Comparison of ENCODE assay signal across 14 cellular contexts in genomic region chr4:122541996-122542395, GRCh38.
DNase-seq lines count a peak whose midpoint lies in the region; ATAC-seq and TF ChIP-seq lines count a peak whose summit lies in the region.
"Had no signal": no experiment of that assay in that cellular context is flagged by ENCODE, and none has a peak within 500 bp of the region (broad histone marks: within the 10 kb centered on the region; RNA-seq: fewer than 3 reads in every experiment).

No MANE protein-coding gene starts in this region.

- DNase-seq in esophagus squamous epithelium (lab: John Stamatoyannopoulos, UW) (no peak), retina (no peak), NCI-H526 treated with DMSO at 0.1 percent for 48 hours (lab: John Stamatoyannopoulos, UW) (no peak), body of pancreas (no peak)
- DNase-seq: cerebellar nuclear complex; midbrain; NCI-H2227 treated with DMSO at 0.1 percent for 48 hours; posterior cingulate gyrus; RPMI8226; stimulated activated CD4-positive, alpha-beta T cell treated with anti-CD3 and anti-CD28 coated beads, Interleukin-2, amount 100 ng/mL, for 48 hours had no signal

- peak overlapping the region; percentile 85 for H3K4me3 Mint-ChIP-seq in activated naive CD8-positive, alpha-beta T cell

- no peaks in the 10 kb centered on the region for H3K9me3 Mint-ChIP-seq in activated naive CD8-positive, alpha-beta T cell (ENCODE audit: low read depth)

- H3K4me3 ChIP-seq in esophagus squamous epithelium (no peak overlapping the region), body of pancreas (no peak overlapping the region)

- intact Hi-C loops in esophagus squamous epithelium (cut with DNase I) (no loop called here), body of pancreas (cut with DNase I) (no loop called here)

- H3K27ac Mint-ChIP-seq in activated naive CD8-positive, alpha-beta T cell: peak overlapping the region; percentile 94

- H3K9me3 ChIP-seq in esophagus squamous epithelium: no peaks in the 10 kb centered on the region
- H3K9me3 ChIP-seq in body of pancreas: no peaks in the 10 kb centered on the region

- TF ChIP-seq POLR2A in esophagus squamous epithelium (IDR thresholded peaks at IDR 0.05) (no peak), body of pancreas (IDR thresholded peaks at IDR 0.05) (no peak)

- H3K27ac ChIP-seq in esophagus squamous epithelium (no peak overlapping the region), body of pancreas (no peak overlapping the region)

- H3K27me3 Mint-ChIP-seq in activated naive CD8-positive, alpha-beta T cell: no peaks in the 10 kb centered on the region

- 82 to 92% methylated on average over 3 of the region's 3 CpGs for WGBS in esophagus squamous epithelium, 2 donors
- WGBS in body of pancreas, 2 donors: 54 to 67% methylated on average over 3 of the region's 3 CpGs

- TF ChIP-seq CTCF in esophagus squamous epithelium (IDR thresholded peaks at IDR 0.05) (no peak), body of pancreas (IDR thresholded peaks at IDR 0.05) (no peak)

- H3K4me1 Mint-ChIP-seq in activated naive CD8-positive, alpha-beta T cell (ENCODE audit: low read depth): peaks cover 64% of the 10 kb centered on the region

- H3K27me3 ChIP-seq in esophagus squamous epithelium (no peaks in the 10 kb centered on the region), body of pancreas (no peaks in the 10 kb centered on the region)

- H3K36me3 ChIP-seq in esophagus squamous epithelium (no peaks in the 10 kb centered on the region), body of pancreas (replicated peaks in 1 of 2; ENCODE audit: insufficient read depth in 1 of 2, low read depth in 2 of 2) (no peaks in the 10 kb centered on the region)

- peak; percentile 30 for ATAC-seq in GM18909 (IDR thresholded peaks at IDR 0.05; ENCODE audit: poor library complexity, unreplicated experiment)
- peak; percentile 10 for ATAC-seq in GM21447 (IDR thresholded peaks at IDR 0.05; ENCODE audit: unreplicated experiment)
- peak; percentile 29 for ATAC-seq in HG03135 (IDR thresholded peaks at IDR 0.05; ENCODE audit: unreplicated experiment)
- ATAC-seq in body of pancreas: no peak

- H3K4me1 ChIP-seq in esophagus squamous epithelium: no peaks in the 10 kb centered on the region
- no peaks in the 10 kb centered on the region for H3K4me1 ChIP-seq in body of pancreas

- no peaks in the 10 kb centered on the region for H3K36me3 Mint-ChIP-seq in activated naive CD8-positive, alpha-beta T cell
